In the genomic region with DNA sequence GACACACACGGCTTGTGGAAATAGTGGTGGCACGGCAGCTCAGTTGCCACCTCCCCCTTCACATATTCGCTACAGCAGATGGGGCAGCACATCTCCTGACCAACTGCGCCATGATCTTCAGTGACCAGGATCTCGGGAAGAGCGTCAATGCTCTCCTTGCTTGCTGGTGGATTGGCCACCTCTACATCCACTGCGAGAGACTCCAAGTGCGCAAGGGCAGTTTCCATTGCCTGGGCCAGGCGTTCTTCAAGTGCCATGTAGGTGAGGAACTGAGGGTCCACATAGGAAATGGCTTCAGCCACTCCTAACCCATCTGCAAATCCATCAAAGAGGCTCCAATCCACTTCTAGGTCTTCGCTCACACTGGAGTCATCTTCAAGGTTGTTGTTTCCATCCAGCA, we compare ENCODE assay signal across 30 cellular contexts.
"Had no signal": no experiment of that assay in that cellular context is flagged by ENCODE, and none has a peak within 500 bp of the region (broad histone marks: within the 10 kb centered on the region; RNA-seq: fewer than 3 reads in every experiment).

No MANE protein-coding gene starts in this region.

- H3K27me3 ChIP-seq: body of pancreas, cardiac muscle cell, SJCRH30 had no signal

- H3K27me3 Mint-ChIP-seq: activated CD4-positive, alpha-beta memory T cell treated with anti-CD3 and anti-CD28 coated beads for 36 hours; activated CD4-positive, alpha-beta T cell treated with anti-CD3 and anti-CD28 coated beads, Interleukin-2, amount 10 ng/mL, durations not matched to agents 7 days and 5 days; activated naive CD8-positive, alpha-beta T cell treated with anti-CD3 and anti-CD28 coated beads, Interleukin-2, amount 10 ng/mL, durations not matched to agents 7 days and 5 days had no signal

- H3K9me3 ChIP-seq: body of pancreas, SJCRH30, SK-N-SH had no signal

- H3K9ac ChIP-seq: SK-N-SH had no signal

- H3K4me3 Mint-ChIP-seq: activated CD4-positive, alpha-beta memory T cell treated with anti-CD3 and anti-CD28 coated beads for 36 hours; activated CD4-positive, alpha-beta T cell treated with anti-CD3 and anti-CD28 coated beads, Interleukin-2, amount 10 ng/mL, durations not matched to agents 7 days and 5 days; activated naive CD4-positive, alpha-beta T cell treated with anti-CD3 and anti-CD28 coated beads, Interleukin-2, amount 10 ng/mL, durations not matched to agents 7 days and 5 days; activated naive CD8-positive, alpha-beta T cell treated with anti-CD3 and anti-CD28 coated beads, Interleukin-2, amount 10 ng/mL, durations not matched to agents 7 days and 5 days; activated T-cell treated with anti-CD3 and anti-CD28 coated beads, Interleukin-2, amount 50 U/mL, for 72 hours had no signal

- H3K4me2 ChIP-seq: SK-N-SH had no signal

- H3K4me3 ChIP-seq: body of pancreas, cardiac muscle cell, SJCRH30 had no signal

- H3K36me3 ChIP-seq: cardiac muscle cell had no signal

- H3K27ac Mint-ChIP-seq: activated CD4-positive, alpha-beta memory T cell treated with anti-CD3 and anti-CD28 coated beads for 36 hours; activated CD4-positive, alpha-beta T cell treated with anti-CD3 and anti-CD28 coated beads, Interleukin-2, amount 10 ng/mL, durations not matched to agents 7 days and 5 days; activated naive CD4-positive, alpha-beta T cell treated with anti-CD3 and anti-CD28 coated beads, Interleukin-2, amount 10 ng/mL, durations not matched to agents 7 days and 5 days; activated naive CD8-positive, alpha-beta T cell treated with anti-CD3 and anti-CD28 coated beads, Interleukin-2, amount 10 ng/mL, durations not matched to agents 7 days and 5 days; activated T-cell treated with anti-CD3 and anti-CD28 coated beads, Interleukin-2, amount 50 U/mL, for 72 hours; activated T-helper 2 cell treated with anti-CD3 and anti-CD28 coated beads, Interferon-gamma antibody, Interleukin-2, Interleukin-4, amounts not matched to agents 10 μg/mL and 5 μg/mL and 100 μg/mL, durations not matched to agents 14 hours and 24 hours and 36 hours had no signal

- ATAC-seq: activated T-cell treated with anti-CD3 and anti-CD28 coated beads, Interleukin-2, amount 50 U/mL, for 72 hours; body of pancreas; Panc1; Right ventricle myocardium inferior had no signal

- H3K27ac ChIP-seq: body of pancreas, cardiac muscle cell, SJCRH30, VCaP had no signal

- DNase-seq: activated CD4-positive, alpha-beta memory T cell treated with anti-CD3 and anti-CD28 coated beads for 36 hours; activated CD4-positive, alpha-beta T cell treated with anti-CD3 and anti-CD28 coated beads, Interleukin-2, amount 10 ng/mL, durations not matched to agents 7 days and 5 days; activated CD4-positive, CD25-positive, alpha-beta regulatory T cell; activated gamma-delta T cell treated with Interleukin-2 at 50 U/mL for 16 hours; activated naive CD4-positive, alpha-beta T cell treated with anti-CD3 and anti-CD28 coated beads, Interleukin-2, amount 10 ng/mL, durations not matched to agents 7 days and 5 days; activated naive CD8-positive, alpha-beta T cell treated with anti-CD3 and anti-CD28 coated beads, Interleukin-2, amount 10 ng/mL, durations not matched to agents 7 days and 5 days; activated T-cell treated with anti-CD3 and anti-CD28 coated beads, Interleukin-2, amount 50 U/mL, for 72 hours; aorta; body of pancreas; cerebellar nuclear complex; KG1; MV-4-11; NCI-H1092 treated with DMSO at 0.1 percent for 48 hours; NCI-H1436; NCI-H1694 treated with DMSO at 0.1 percent for 48 hours; NCI-H2029 treated with DMSO at 0.1 percent for 48 hours; NCI-H345; NCI-H510A treated with DMSO at 0.1 percent for 48 hours; NCI-H69; NK-92 treated with Interleukin-12 subunit alpha and Interleukin-12 subunit beta, amount 100 ng/mL, for 24 hours; OCI-M1; RPMI8226; SJCRH30; SK-N-SH; T-helper 1 cell had no signal

- H3K9me3 Mint-ChIP-seq: activated CD4-positive, alpha-beta memory T cell treated with anti-CD3 and anti-CD28 coated beads for 36 hours; activated CD4-positive, alpha-beta T cell treated with anti-CD3 and anti-CD28 coated beads, Interleukin-2, amount 10 ng/mL, durations not matched to agents 7 days and 5 days; activated naive CD4-positive, alpha-beta T cell treated with anti-CD3 and anti-CD28 coated beads, Interleukin-2, amount 10 ng/mL, durations not matched to agents 7 days and 5 days; activated naive CD8-positive, alpha-beta T cell treated with anti-CD3 and anti-CD28 coated beads, Interleukin-2, amount 10 ng/mL, durations not matched to agents 7 days and 5 days; activated T-cell treated with anti-CD3 and anti-CD28 coated beads, Interleukin-2, amount 50 U/mL, for 72 hours; activated T-helper 2 cell treated with anti-CD3 and anti-CD28 coated beads, Interferon-gamma antibody, Interleukin-2, Interleukin-4, amounts not matched to agents 10 μg/mL and 5 μg/mL and 100 μg/mL, durations not matched to agents 14 hours and 24 hours and 36 hours had no signal
